16 cellular contexts compared by ENCODE assay signal in genomic region chr19:33460221-33460908, GRCh38.
DNase-seq lines count a peak whose midpoint lies in the region; FAIRE-seq and TF ChIP-seq lines count a peak whose summit lies in the region.
"Had no signal": no experiment of that assay in that cellular context is flagged by ENCODE, and none has a peak within 500 bp of the region (broad histone marks: within the 10 kb centered on the region; RNA-seq: fewer than 3 reads in every experiment).

No MANE protein-coding gene starts in this region.

- H2BK12ac ChIP-seq in H9 (ENCODE audit: insufficient read length, low read depth, low read length): no peak overlapping the region

- no peak overlapping the region for H2BK15ac ChIP-seq in H9 (ENCODE audit: low read depth, low read length)

- no peak overlapping the region for H2BK120ac ChIP-seq in H9 (ENCODE audit: low read depth, low read length, poor library complexity, severe bottlenecking)

- no peak overlapping the region for H3K4me3 Mint-ChIP-seq in H9
- no peak overlapping the region for H3K4me3 Mint-ChIP-seq in glutamatergic neuron (ENCODE audit: unreplicated experiment)
- no peak overlapping the region for H3K4me3 Mint-ChIP-seq in osteocyte (ENCODE audit: unreplicated experiment)
- H3K4me3 Mint-ChIP-seq in activated CD4-positive, alpha-beta memory T cell treated with anti-CD3 and anti-CD28 coated beads for 36 hours: no peak overlapping the region

- no peaks in the 10 kb centered on the region for H3K27me3 Mint-ChIP-seq in H9 (ENCODE audit: low read depth)
- peaks cover 5% of the 10 kb centered on the region for H3K27me3 Mint-ChIP-seq in glutamatergic neuron (ENCODE audit: unreplicated experiment)
- H3K27me3 Mint-ChIP-seq in osteocyte (ENCODE audit: unreplicated experiment): no peaks in the 10 kb centered on the region
- H3K27me3 Mint-ChIP-seq in activated CD4-positive, alpha-beta memory T cell treated with anti-CD3 and anti-CD28 coated beads for 36 hours: no peaks in the 10 kb centered on the region

- no peak overlapping the region for H3K4me2 ChIP-seq in H9 (ENCODE audit: insufficient read depth, insufficient read length, low read length)
- H3K4me2 ChIP-seq: BLaER1 treated with 17β-estradiol and CSF1 and Interleukin-3, amounts not matched to agents 10 nM and 100 nM; KMS-11 had no signal

- no peaks in the 10 kb centered on the region for H3K79me2 ChIP-seq in H9 (ENCODE audit: insufficient read depth, low read length)

- no peak overlapping the region for H4K5ac ChIP-seq in H9 (ENCODE audit: insufficient read length, low read depth, low read length)

- intact Hi-C loops in activated CD4-positive, alpha-beta memory T cell treated with anti-CD3 and anti-CD28 coated beads for 36 hours (cut with micrococcal nuclease): no loop called here

- H3K9me3 ChIP-seq in H9 (ENCODE audit: control insufficient read depth, low read depth, low read length): no peaks in the 10 kb centered on the region
- H3K9me3 ChIP-seq: BLaER1 treated with 17β-estradiol and CSF1 and Interleukin-3, amounts not matched to agents 10 nM and 100 nM had no signal

- H2AK5ac ChIP-seq in H9 (ENCODE audit: insufficient read length, low read length): no peak overlapping the region

- H3K23ac ChIP-seq in H9 (ENCODE audit: insufficient read length, low read depth, low read length): no peak overlapping the region

- no peak overlapping the region for H4K91ac ChIP-seq in H9 (ENCODE audit: insufficient read length, low read depth, low read length)

- FAIRE-seq in GM19239 (lab: Jason Lieb, UNC): no peak
- FAIRE-seq: H1, HepG2 had no signal

- H3K27me3 ChIP-seq in H9 (ENCODE audit: insufficient read depth, low read length): no peaks in the 10 kb centered on the region
- H3K27me3 ChIP-seq: BLaER1 treated with 17β-estradiol and CSF1 and Interleukin-3, amounts not matched to agents 10 nM and 100 nM had no signal

- peaks cover 2% of the 10 kb centered on the region for H4K20me1 ChIP-seq in H9 (ENCODE audit: control insufficient read depth, insufficient read depth, insufficient read length)

- H3K4me1 Mint-ChIP-seq in H9 (no peaks in the 10 kb centered on the region), glutamatergic neuron (ENCODE audit: low read depth, unreplicated experiment) (peaks cover 8% of the 10 kb centered on the region), osteocyte (ENCODE audit: unreplicated experiment) (no peaks in the 10 kb centered on the region)
- no peaks in the 10 kb centered on the region for H3K4me1 Mint-ChIP-seq in activated CD4-positive, alpha-beta memory T cell treated with anti-CD3 and anti-CD28 coated beads for 36 hours (ENCODE audit: low read depth)

- H3K18ac ChIP-seq in H9 (ENCODE audit: insufficient read length, low read depth, low read length): no peak overlapping the region

- peak overlapping the region in 1 of 3 experiments; percentile 40; a peak in 3 of 7 replicates for H3K27ac Mint-ChIP-seq in H9
- H3K27ac Mint-ChIP-seq in glutamatergic neuron (ENCODE audit: unreplicated experiment): no peak overlapping the region
- H3K27ac Mint-ChIP-seq in osteocyte (ENCODE audit: unreplicated experiment): no peak overlapping the region
- H3K27ac Mint-ChIP-seq in activated CD4-positive, alpha-beta memory T cell treated with anti-CD3 and anti-CD28 coated beads for 36 hours: no peak overlapping the region

- H3K9ac ChIP-seq in H9 (ENCODE audit: extremely low read depth, insufficient read length, low read length): no peak overlapping the region
- H3K9ac ChIP-seq: BLaER1 treated with 17β-estradiol and CSF1 and Interleukin-3, amounts not matched to agents 10 nM and 100 nM; KMS-11 had no signal

- H3K79me1 ChIP-seq in H9 (ENCODE audit: insufficient read depth, low read depth, low read length, poor library complexity, severe bottlenecking): no peaks in the 10 kb centered on the region

- no peak overlapping the region for H2BK5ac ChIP-seq in H9 (ENCODE audit: insufficient read length, low read length)

- no peak overlapping the region for H3K27ac ChIP-seq in H9 (ENCODE audit: insufficient read length, low read depth, low read length)
- H3K27ac ChIP-seq: BLaER1 treated with 17β-estradiol and CSF1 and Interleukin-3, amounts not matched to agents 10 nM and 100 nM; KMS-11 had no signal

- TF ChIP-seq CTCF in H9 (conservative IDR thresholded peaks at IDR 0.05) (no peak), glutamatergic neuron (IDR thresholded peaks at IDR 0.05; ENCODE audit: partially characterized antibody, unreplicated experiment) (no peak), osteocyte (IDR thresholded peaks at IDR 0.05) (no peak)

- DNase-seq in H9 (peak; percentile 15), NCI-H345 treated with DMSO at 0.1 percent for 48 hours (lab: John Stamatoyannopoulos, UW; ENCODE audit: unreplicated experiment) (peak; percentile 36), glutamatergic neuron (peak; percentile 13), osteocyte (ENCODE audit: extremely low spot score, unreplicated experiment) (peak; percentile 78), GM19239 (ENCODE audit: insufficient read length, low spot score) (no peak)
- no peak for DNase-seq in activated CD4-positive, alpha-beta memory T cell treated with anti-CD3 and anti-CD28 coated beads for 36 hours
- no peak for DNase-seq in stimulated activated CD8-positive, alpha-beta memory T cell treated with anti-CD3 and anti-CD28 coated beads, Interleukin-4, amount 100 ng/mL, for 48 hours
- DNase-seq: NCI-H1105, NCI-H1694 treated with DMSO at 0.1 percent for 48 hours, NCI-H446 treated with DMSO at 0.1 percent for 48 hours, NCI-H748 treated with DMSO at 0.1 percent for 48 hours, PC-3 had no signal

- no peak overlapping the region for H4K8ac ChIP-seq in H9 (replicated peaks; ENCODE audit: insufficient read length, low read depth, low read length)

- no peak overlapping the region for H2AFZ ChIP-seq in H9 (ENCODE audit: low read length)

- H3K4me1 ChIP-seq in H9 (ENCODE audit: insufficient read depth, low read length): no peaks in the 10 kb centered on the region

- CTCF ChIA-PET in activated CD4-positive, alpha-beta memory T cell treated with anti-CD3 and anti-CD28 coated beads for 36 hours (lab: Charles Lee): interaction anchor here (1.8 kb wide), 1 partner anchor 30 kb away, joined by 5 read pairs; no protein-coding TSS in a partner anchor

- no peak overlapping the region for H3K56ac ChIP-seq in H9 (ENCODE audit: insufficient read length, low read depth, low read length)

- POLR2A ChIA-PET in activated CD4-positive, alpha-beta memory T cell treated with anti-CD3 and anti-CD28 coated beads for 36 hours (lab: Charles Lee): no interaction called here

- no CpG with 5 or more reads among the region's 18 CpGs for WGBS in H9 (ENCODE audit: extremely low coverage, insufficient read length, low lambda C conversion rate)

- H3K9me3 Mint-ChIP-seq in H9: no peaks in the 10 kb centered on the region
- peaks cover 2% of the 10 kb centered on the region for H3K9me3 Mint-ChIP-seq in glutamatergic neuron (ENCODE audit: unreplicated experiment)
- no peaks in the 10 kb centered on the region for H3K9me3 Mint-ChIP-seq in osteocyte (ENCODE audit: unreplicated experiment)
- no peaks in the 10 kb centered on the region for H3K9me3 Mint-ChIP-seq in activated CD4-positive, alpha-beta memory T cell treated with anti-CD3 and anti-CD28 coated beads for 36 hours

- no peak overlapping the region for H3K14ac ChIP-seq in H9 (ENCODE audit: insufficient read depth, low read length)

- no peak overlapping the region for H3K4ac ChIP-seq in H9 (ENCODE audit: low read depth, low read length)

- H3T11ph ChIP-seq in H9 (ENCODE audit: low read length): no peak overlapping the region

- H2BK20ac ChIP-seq in H9 (ENCODE audit: low read depth, low read length, poor library complexity, severe bottlenecking): no peak overlapping the region

- H3K36me3 Mint-ChIP-seq in H9 (ENCODE audit: insufficient read depth in 1 of 3, low read depth in 3 of 3): no peaks in the 10 kb centered on the region; a peak in 2 of 7 replicates
- no peaks in the 10 kb centered on the region for H3K36me3 Mint-ChIP-seq in glutamatergic neuron (ENCODE audit: unreplicated experiment)
- H3K36me3 Mint-ChIP-seq in osteocyte (ENCODE audit: unreplicated experiment): peaks cover 4% of the 10 kb centered on the region
- no peaks in the 10 kb centered on the region for H3K36me3 Mint-ChIP-seq in activated CD4-positive, alpha-beta memory T cell treated with anti-CD3 and anti-CD28 coated beads for 36 hours

- H3K23me2 ChIP-seq in H9 (ENCODE audit: insufficient read length, low read depth, low read length, poor library complexity, severe bottlenecking): no peaks in the 10 kb centered on the region

Comparison
In these comparisons a context has a peak if more than half of its experiments do, and no peak if none do; other contexts are left out.
1. DNase-seq: peak in H9 (single experiment), NCI-H345 treated with DMSO at 0.1 percent for 48 hours (single experiment), glutamatergic neuron (single experiment) and osteocyte (single experiment); none in activated CD4-positive, alpha-beta memory T cell treated with anti-CD3 and anti-CD28 coated beads for 36 hours (single experiment), GM19239 (single experiment) and stimulated activated CD8-positive, alpha-beta memory T cell treated with anti-CD3 and anti-CD28 coated beads, Interleukin-4, amount 100 ng/mL, for 48 hours (single experiment).